In the genomic region with DNA sequence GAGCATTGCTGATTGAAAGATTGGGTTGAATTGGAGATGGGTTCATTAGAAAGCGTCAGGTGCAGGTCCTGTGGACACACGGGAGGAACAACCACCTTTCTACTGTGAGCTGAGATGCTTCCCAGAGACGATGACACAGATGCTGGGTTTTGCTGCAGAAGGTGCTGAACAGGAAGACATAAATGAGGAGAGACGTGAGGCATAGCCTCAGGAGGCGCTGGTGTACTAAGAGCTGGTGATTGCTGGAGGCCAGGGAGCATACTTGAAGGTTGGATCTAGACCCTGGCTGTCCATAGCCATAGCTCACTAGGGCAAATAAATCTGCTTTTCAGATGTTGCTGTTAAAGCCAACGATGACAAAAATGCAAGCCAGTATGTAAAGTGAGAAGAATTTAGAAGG, we compare ENCODE assay signal across 16 cellular contexts.
"Had no signal": no experiment of that assay in that cellular context is flagged by ENCODE, and none has a peak within 500 bp of the region (broad histone marks: within the 10 kb centered on the region; RNA-seq: fewer than 3 reads in every experiment).

No MANE protein-coding gene starts in this region.

- FAIRE-seq: astrocyte had no signal

- H3K4me3 ChIP-seq: gastrocnemius medialis, heart right ventricle, left ventricle myocardium inferior, stomach, thoracic aorta had no signal

- DNase-seq: activated CD4-positive, alpha-beta T cell treated with anti-CD3 and anti-CD28 coated beads, Interleukin-2, amount 50 U/mL, for 48 hours; activated CD8-positive, alpha-beta memory T cell treated with anti-CD3 and anti-CD28 coated beads, Interleukin-2, amount 10 ng/mL, durations not matched to agents 7 days and 5 days; activated naive CD4-positive, alpha-beta T cell treated with anti-CD3 and anti-CD28 coated beads, Interleukin-2, amount 10 ng/mL, durations not matched to agents 7 days and 5 days; activated T-cell treated with anti-CD3 and anti-CD28 coated beads, Interleukin-2, amount 50 U/mL, for 1 hour; erythroblast; gastrocnemius medialis; heart right ventricle; left ventricle myocardium inferior; naive thymus-derived CD8-positive, alpha-beta T cell; stimulated activated CD4-positive, alpha-beta T cell treated with anti-CD3 and anti-CD28 coated beads, Interleukin-12 subunit alpha, Interleukin-12 subunit beta, amount 100 ng/mL, for 4 hours; stimulated activated CD4-positive, alpha-beta T cell treated with anti-CD3 and anti-CD28 coated beads, Interleukin-2, amount 100 ng/mL, for 24 hours; stomach had no signal

- H3K27ac ChIP-seq: gastrocnemius medialis, heart right ventricle, left ventricle myocardium inferior, neutrophil, stomach, thoracic aorta, VCaP had no signal
